5 cellular contexts compared by ENCODE assay signal in the genomic region with DNA sequence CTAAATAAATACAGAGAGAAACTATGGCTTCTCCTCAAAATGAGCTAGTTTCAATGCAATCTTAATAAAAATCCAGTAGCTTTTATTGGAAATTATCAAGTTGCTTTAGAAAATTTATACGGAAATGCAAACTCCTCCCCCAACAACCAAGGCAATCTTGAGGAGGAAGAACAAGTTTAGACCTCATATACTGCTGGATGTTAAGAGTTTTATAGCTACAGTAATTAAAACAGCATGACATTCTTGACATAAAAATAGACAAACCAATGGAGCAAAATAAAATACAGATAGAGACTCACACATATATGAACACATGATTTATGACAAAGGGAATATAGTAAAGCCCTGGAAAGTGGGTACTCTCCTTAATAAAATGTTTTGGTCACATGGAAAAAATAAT.
"Had no signal": no experiment of that assay in that cellular context is flagged by ENCODE, and none has a peak within 500 bp of the region (broad histone marks: within the 10 kb centered on the region; RNA-seq: fewer than 3 reads in every experiment).

No MANE protein-coding gene starts in this region.

- DNase-seq: IMR-90, KBM-7, KG1 had no signal

- H3K4me3 ChIP-seq: K562 had no signal

- ATAC-seq: HepG2, K562 had no signal
